29 cellular contexts compared by ENCODE assay signal in genomic region chr16:88391497-88391850, GRCh38. TPM values are rescaled to one million over a fixed set of nuclear protein-coding genes. Genes with fewer than 3 reads are reported as not detected.
"Had no signal": no experiment of that assay in that cellular context is flagged by ENCODE, and none has a peak within 500 bp of the region (broad histone marks: within the 10 kb centered on the region; RNA-seq: fewer than 3 reads in every experiment).

No MANE protein-coding gene starts in this region.

- H3K9me3 ChIP-seq: neutrophil, ovary, right atrium auricular region, right lobe of liver, sigmoid colon, spleen, suprapubic skin, testis, tibial artery, transverse colon, upper lobe of left lung, vagina had no signal

- H3K4me2 ChIP-seq: neural progenitor cell, smooth muscle cell had no signal

- ATAC-seq: naive thymus-derived CD4-positive, alpha-beta T cell; natural killer cell; right lobe of liver; stimulated activated memory B cell treated with anti-CD40 and anti-IgM and Interleukin-4, amounts not matched to agents 10 μg/mL and 1 μg/mL and 100 μg/mL, for 72 hours; stimulated activated naive CD8-positive, alpha-beta T cell treated with anti-CD3 and anti-CD28 coated beads, Interleukin-15, amount 100 ng/mL, for 72 hours; stimulated activated naive CD8-positive, alpha-beta T cell treated with anti-CD3 and anti-CD28 coated beads, Interleukin-15, Interleukin-2, amounts not matched to agents 100 U/mL and 50 U/mL, for 24 hours had no signal

- DNase-seq: naive thymus-derived CD4-positive, alpha-beta T cell; natural killer cell; ovary; retina; right lobe of liver; sigmoid colon; spleen; stimulated activated CD4-positive, alpha-beta T cell treated with anti-CD3 and anti-CD28 coated beads, Interleukin-12 subunit alpha, Interleukin-12 subunit beta, amount 100 ng/mL, for 4 hours; stimulated activated CD4-positive, alpha-beta T cell treated with anti-CD3 and anti-CD28 coated beads, Interleukin-1b, Interleukin-23, amount 100 ng/mL, for 48 hours; stimulated activated CD4-positive, alpha-beta T cell treated with anti-CD3 and anti-CD28 coated beads, Interleukin-4, amount 100 ng/mL, for 1 hour; stimulated activated CD4-positive, alpha-beta T cell treated with anti-CD3 and anti-CD28 coated beads, Interleukin-4, amount 100 ng/mL, for 4 hours; stimulated activated CD8-positive, alpha-beta memory T cell treated with anti-CD3 and anti-CD28 coated beads, Interleukin-4, amount 100 ng/mL, for 48 hours; stimulated activated naive CD4-positive, alpha-beta T cell; stimulated activated naive CD8-positive, alpha-beta T cell treated with anti-CD3 and anti-CD28 coated beads, Interleukin-15, amount 100 ng/mL, for 72 hours; stimulated activated naive CD8-positive, alpha-beta T cell treated with anti-CD3 and anti-CD28 coated beads, Interleukin-15, Interleukin-2, amounts not matched to agents 100 U/mL and 50 U/mL, for 24 hours; testis; tibial artery had no signal

- H3K4me1 ChIP-seq: neural progenitor cell, parathyroid adenoma, right lobe of liver, spleen had no signal

- H3K9ac ChIP-seq: neural progenitor cell, parathyroid adenoma had no signal

- H3K27ac ChIP-seq: neural progenitor cell, neutrophil, ovary, parathyroid adenoma, right atrium auricular region, right lobe of liver, sigmoid colon, spleen, suprapubic skin, testis, transverse colon, upper lobe of left lung, vagina had no signal

- H3K36me3 ChIP-seq: neural progenitor cell, neutrophil, ovary, right atrium auricular region, right lobe of liver, sigmoid colon, spleen, suprapubic skin, tibial artery, transverse colon, upper lobe of left lung, vagina had no signal

- H3K79me2 ChIP-seq: parathyroid adenoma had no signal

- H3K4me3 ChIP-seq: neural progenitor cell, ovary, right atrium auricular region, right lobe of liver, sigmoid colon, skin epidermis, smooth muscle cell, spleen, suprapubic skin, testis, tibial artery, transverse colon, upper lobe of left lung, vagina had no signal

- H3K27me3 ChIP-seq: ovary, right atrium auricular region, right lobe of liver, testis, tibial artery, upper lobe of left lung, vagina had no signal

- H2AFZ ChIP-seq: neural progenitor cell, parathyroid adenoma had no signal

RNA-seq across cellular contexts. Expression of gene ZNF469, which starts 8.7 kb away (rescaled TPM):
- polyA plus RNA-seq: neural cell had no signal
